In the genomic region with DNA sequence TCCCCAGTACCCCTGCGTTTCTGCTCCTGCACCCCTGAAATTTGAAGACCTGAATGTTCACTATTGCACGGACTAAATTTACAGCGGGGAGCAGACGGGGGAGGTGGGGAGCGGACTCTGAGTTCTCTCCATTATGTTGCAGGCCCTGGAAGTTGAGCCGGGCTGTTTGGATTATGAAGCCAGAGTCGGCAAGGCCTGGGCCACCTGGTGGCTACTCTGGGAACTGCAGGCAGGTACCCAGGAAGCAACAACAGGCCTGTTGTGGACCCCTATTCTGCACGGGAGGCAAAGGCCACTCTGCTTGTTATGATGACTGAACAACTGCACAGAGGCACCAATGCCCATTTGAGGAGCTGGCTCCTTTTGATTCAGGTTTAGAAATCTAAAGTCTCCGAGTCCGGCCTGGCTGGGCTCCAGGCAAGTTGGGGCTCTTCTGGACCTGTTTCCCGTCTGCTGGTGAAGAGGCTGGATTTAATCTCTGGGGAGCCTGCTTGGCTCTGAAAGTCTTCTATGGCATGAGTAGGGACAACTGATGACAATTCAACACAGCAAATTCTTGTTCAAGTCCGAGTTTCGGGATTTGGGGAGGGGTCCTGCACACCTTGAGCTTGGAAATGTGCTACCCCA, we compare ENCODE assay signal across 8 cellular contexts.
DNase-seq lines count a peak whose midpoint lies in the region; ATAC-seq and TF ChIP-seq lines count a peak whose summit lies in the region.

No MANE protein-coding gene starts in this region.

- no peaks in the 10 kb centered on the region for H3K27me3 ChIP-seq in WERI-Rb-1 (ENCODE audit: insufficient read depth, low read depth, severe bottlenecking)

- peak overlapping the region; percentile 41 for H3K27ac ChIP-seq in WERI-Rb-1

- peak; percentile 20 for DNase-seq in NCI-H2196 (lab: John Stamatoyannopoulos, UW; ENCODE audit: unreplicated experiment)
- no peak for DNase-seq in NCI-H2196 treated with DMSO at 0.1 percent for 48 hours (lab: John Stamatoyannopoulos, UW; ENCODE audit: unreplicated experiment)
- peak; percentile 10 for DNase-seq in LNCaP clone FGC (ENCODE audit: low read depth)
- DNase-seq in WERI-Rb-1 = peak; percentile 87
- DNase-seq in T47D (ENCODE audit: low read depth in 1 of 2, low spot score in 1 of 2) = peak; percentile 56 to 72
- peak; percentile 79 for DNase-seq in islet precursor cell
- DNase-seq in stimulated activated CD4-positive, alpha-beta T cell treated with anti-CD3 and anti-CD28 coated beads, Interleukin-1b, Interleukin-23, amount 100 ng/mL, for 1 hour (ENCODE audit: low read depth in 2 of 2) = peak; percentile 29 to 67

- H3K4me3 ChIP-seq in LNCaP clone FGC (ENCODE audit: low read depth, low read length) = no peak overlapping the region
- no peak overlapping the region for H3K4me3 ChIP-seq in WERI-Rb-1 (ENCODE audit: low read depth, low read length)

- peak; percentile 81 for TF ChIP-seq CTCF in LNCaP clone FGC (IDR thresholded peaks at IDR 0.05; ENCODE audit: control insufficient read depth, extremely low read depth, insufficient read depth)
- TF ChIP-seq CTCF in WERI-Rb-1 (IDR thresholded peaks at IDR 0.05; ENCODE audit: low read depth, low read length) = peak; percentile 92

- no peaks in the 10 kb centered on the region for H3K36me3 ChIP-seq in WERI-Rb-1

- no peaks in the 10 kb centered on the region for H3K9me3 ChIP-seq in WERI-Rb-1 (ENCODE audit: severe bottlenecking)

- no peak for ATAC-seq in GM18519 (IDR thresholded peaks at IDR 0.05; ENCODE audit: low FRiP score, unreplicated experiment)

- in situ Hi-C loops in T47D (cut with HindIII; ENCODE audit: low pct_unique_long_range_greater_than_20kb, low sequenced_read_pairs) = no loop called here
